14 cellular contexts compared by ENCODE assay signal in the genomic region with DNA sequence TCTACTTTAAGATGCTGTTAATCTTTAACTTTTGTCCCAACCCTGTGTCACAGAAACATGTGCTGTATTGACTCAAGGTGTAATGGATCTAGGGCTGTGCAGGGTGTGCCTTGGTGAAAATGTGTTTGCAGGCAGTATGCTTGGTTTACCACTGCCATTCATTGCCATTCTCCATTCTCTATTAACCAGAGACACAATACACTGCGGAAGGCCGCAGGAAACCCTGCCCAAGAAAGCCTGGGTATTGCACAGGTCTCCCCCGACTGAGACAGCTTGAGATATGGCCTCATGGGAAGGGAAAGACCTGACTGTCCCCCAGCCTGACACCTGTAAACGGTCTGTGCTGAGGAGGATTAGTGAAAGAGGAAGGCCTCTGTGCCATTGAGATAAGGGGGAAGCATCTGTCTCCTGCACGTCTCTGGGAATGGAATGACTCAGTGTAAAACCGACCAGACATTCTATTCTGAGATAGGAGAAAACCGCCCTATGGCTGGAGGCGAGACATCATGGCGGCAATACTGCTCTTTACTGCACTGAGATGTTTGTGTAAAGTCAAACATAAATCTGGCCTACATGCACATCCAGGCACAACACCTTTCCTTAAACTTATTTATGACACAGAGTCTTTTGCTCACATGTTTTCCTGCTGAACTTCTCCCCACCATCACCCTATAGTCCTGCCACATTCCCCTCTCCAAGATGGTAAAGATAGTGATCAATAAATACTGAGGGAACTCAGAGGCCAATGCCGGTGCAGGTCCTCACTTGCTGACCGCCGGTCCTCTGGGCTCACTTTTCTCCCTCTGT. TPM values are rescaled to one million over a fixed set of nuclear protein-coding genes. Genes with fewer than 3 reads are reported as not detected.
A peak's percentile ranks its signal among the peaks of the same experiment; 100 is the strongest.
DNase-seq lines count a peak whose midpoint lies in the region; ATAC-seq and TF ChIP-seq lines count a peak whose summit lies in the region.
"Had no signal": no experiment of that assay in that cellular context is flagged by ENCODE, and none has a peak within 500 bp of the region (broad histone marks: within the 10 kb centered on the region; RNA-seq: fewer than 3 reads in every experiment).

No MANE protein-coding gene starts in this region.

- H3K36me3 ChIP-seq in lower lobe of right lung, result peaks cover 4% of the 10 kb centered on the region

- no peak overlapping the region for H3K4me3 Mint-ChIP-seq in T-cell
- H3K4me3 Mint-ChIP-seq: T-helper 17 cell had no signal

- peak overlapping the region; percentile 85 for H3K27ac ChIP-seq in 22Rv1
- no peak overlapping the region for H3K27ac ChIP-seq in lower lobe of right lung
- H3K27ac ChIP-seq: tibial nerve had no signal

- DNase-seq in GM20000 (ENCODE audit: low spot score) (peak; percentile 14), amniotic epithelial cell (ENCODE audit: low read depth) (peak; percentile 84), lower lobe of right lung (no peak), T-cell (no peak)
- no peak for DNase-seq in stimulated activated CD4-positive, alpha-beta T cell treated with anti-CD3 and anti-CD28 coated beads, Interleukin-1b, Interleukin-23, amount 100 ng/mL, for 48 hours
- DNase-seq in activated CD4-positive, alpha-beta T cell treated with anti-CD3 and anti-CD28 coated beads for 1 hour, result no peak
- DNase-seq: effector CD8-positive, alpha-beta T cell; NCI-H187 treated with DMSO at 0.1 percent for 48 hours; right cardiac atrium; T-helper 17 cell had no signal

- no peak overlapping the region for H3K4me3 ChIP-seq in lower lobe of right lung
- H3K4me3 ChIP-seq: tibial nerve had no signal

- peaks cover 5 to 32% (median 25%) of the 10 kb centered on the region in 3 donors for H3K9me3 Mint-ChIP-seq in T-cell

- TF ChIP-seq CTCF in 22Rv1 (IDR thresholded peaks at IDR 0.05) (no peak), GM20000 (IDR thresholded peaks at IDR 0.05; ENCODE audit: extremely low read depth, missing control alignments) (no peak), lower lobe of right lung (IDR thresholded peaks at IDR 0.05) (no peak)

- no peak overlapping the region for H3K27ac Mint-ChIP-seq in T-cell
- H3K27ac Mint-ChIP-seq: T-helper 17 cell had no signal

- POLR2A ChIA-PET in T-cell (lab: Charles Lee), result no interaction called here

- H3K9me3 ChIP-seq in lower lobe of right lung, result no peaks in the 10 kb centered on the region

- ATAC-seq in lower lobe of right lung (peak; percentile 58 to 81), HG03439 (IDR thresholded peaks at IDR 0.05; ENCODE audit: unreplicated experiment) (no peak), T-cell (replicated peaks in 1 of 4) (no peak)
- ATAC-seq: T-helper 17 cell had no signal

- intact Hi-C loops in lower lobe of right lung (cut with DNase I), result no loop called here

- H3K36me3 Mint-ChIP-seq in T-cell, result peaks cover 40% of the 10 kb centered on the region

- no peaks in the 10 kb centered on the region for H3K27me3 ChIP-seq in lower lobe of right lung (ENCODE audit: low read depth)
- H3K27me3 ChIP-seq: tibial nerve had no signal

- no peaks in the 10 kb centered on the region for H3K27me3 Mint-ChIP-seq in T-cell
- H3K27me3 Mint-ChIP-seq: T-helper 17 cell had no signal

- CTCF ChIA-PET in T-cell (lab: Charles Lee), result no interaction called here

- peaks cover 23% of the 10 kb centered on the region for H3K4me1 ChIP-seq in lower lobe of right lung

- H3K4me1 Mint-ChIP-seq in T-cell, result peaks cover 15 to 24% (median 20%) of the 10 kb centered on the region in 3 donors

RNA-seq across cellular contexts. Expression of gene ZNF888, which starts 13.1 kb away (rescaled TPM):
- total RNA-seq in lower lobe of right lung, result 8.8 TPM
- 1 to 10 TPM; 2.7 to 5.6 (median 4.5) TPM for total RNA-seq in T-cell
- total RNA-seq: HT1080 had no signal

RNA-seq across cellular contexts. Expression of gene ZNF816, which starts 26.3 kb away (rescaled TPM):
- total RNA-seq in lower lobe of right lung, result 12.0 TPM
- total RNA-seq in T-cell, result 10 to 100 TPM in 3 of 5 donors, 1 to 10 TPM in 2; 6.4 to 23.4 (median 19.0) TPM
- total RNA-seq: HT1080 had no signal

RNA-seq across cellular contexts. Expression of gene ZNF320, which starts 38.9 kb away (rescaled TPM):
- total RNA-seq in lower lobe of right lung (19.7 TPM), T-cell (10 to 100 TPM in 2 of 5 donors, 1 to 10 TPM in 3; 9.1 to 20.5 (median 9.7) TPM)

Comparison
In these comparisons a context has a peak if more than half of its experiments do, and no peak if none do; other contexts are left out.
1. DNase-seq: peak in GM20000 (single experiment) and amniotic epithelial cell (single experiment); none in lower lobe of right lung (single experiment), stimulated activated CD4-positive, alpha-beta T cell treated with anti-CD3 and anti-CD28 coated beads, Interleukin-1b, Interleukin-23, amount 100 ng/mL, for 48 hours (single experiment), activated CD4-positive, alpha-beta T cell treated with anti-CD3 and anti-CD28 coated beads for 1 hour (single experiment) and T-cell (0 of 34).
2. ATAC-seq: peak in lower lobe of right lung (2 of 2); none in HG03439 (single experiment) and T-cell (0 of 4).